ENCODE assay signal across 17 cellular contexts in the genomic region with DNA sequence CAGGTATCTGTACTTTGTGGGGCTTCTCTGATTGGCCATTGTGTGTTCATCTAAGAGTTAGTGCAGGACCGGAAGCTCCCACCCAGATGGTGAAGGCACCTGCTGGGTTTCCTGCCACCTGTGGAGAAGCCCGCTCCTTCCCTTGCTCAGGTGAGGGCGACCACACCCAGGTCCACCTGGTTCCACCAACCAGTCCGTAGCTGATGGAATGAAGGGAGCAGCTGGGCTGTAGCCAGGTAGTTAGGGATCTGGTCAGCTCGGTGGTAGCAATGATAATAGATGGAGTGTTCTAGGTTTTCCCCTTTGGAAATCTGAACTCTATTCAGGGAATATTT. TPM values are rescaled to one million over a fixed set of nuclear protein-coding genes. Genes with fewer than 3 reads are reported as not detected.
"Had no signal": no experiment of that assay in that cellular context is flagged by ENCODE, and none has a peak within 500 bp of the region (broad histone marks: within the 10 kb centered on the region; RNA-seq: fewer than 3 reads in every experiment).

No MANE protein-coding gene starts in this region.

- DNase-seq: activated CD4-positive, alpha-beta memory T cell treated with anti-CD3 and anti-CD28 coated beads, Interleukin-2, amount 10 ng/mL, durations not matched to agents 7 days and 5 days; activated CD4-positive, alpha-beta T cell treated with anti-CD3 and anti-CD28 coated beads for 48 hours; activated CD4-positive, CD25-positive, alpha-beta regulatory T cell; activated CD8-positive, alpha-beta memory T cell treated with anti-CD3 and anti-CD28 coated beads, Interleukin-2, amount 10 ng/mL, durations not matched to agents 7 days and 5 days; activated naive CD4-positive, alpha-beta T cell; activated naive CD8-positive, alpha-beta T cell treated with anti-CD3 and anti-CD28 coated beads, Interleukin-2, amount 10 ng/mL, durations not matched to agents 7 days and 5 days; activated T-cell treated with anti-CD3 and anti-CD28 coated beads, Interleukin-2, amount 50 U/mL, for 1 hour; amygdala; dermis blood vessel endothelial cell; effector memory CD4-positive, alpha-beta T cell; esophagus squamous epithelium; lower lobe of right lung; stimulated activated CD4-positive, alpha-beta T cell treated with anti-CD3 and anti-CD28 coated beads, Interleukin-2, amount 100 ng/mL, for 24 hours; T-helper 9 cell had no signal

- H3K9me3 ChIP-seq: esophagus squamous epithelium, lower lobe of right lung, neutrophil had no signal

- H3K4me3 ChIP-seq: esophagus squamous epithelium, lower lobe of right lung had no signal

- H3K36me3 ChIP-seq: esophagus squamous epithelium, lower lobe of right lung, neutrophil had no signal

- ATAC-seq: activated CD8-positive, alpha-beta memory T cell treated with anti-CD3 and anti-CD28 coated beads, Interleukin-2, amount 10 ng/mL, durations not matched to agents 7 days and 5 days; activated T-helper 17 cell treated with anti-CD3 and anti-CD28 coated beads, Interleukin-2, amount 50 U/mL, for 72 hours; lower lobe of right lung had no signal

- H3K27ac ChIP-seq: esophagus squamous epithelium, lower lobe of right lung, neutrophil had no signal

RNA-seq across cellular contexts. Expression of gene SH3BP4, which starts 16.0 kb away (rescaled TPM):
- total RNA-seq: activated T-helper 17 cell treated with anti-CD3 and anti-CD28 coated beads, Interleukin-2, amount 50 U/mL, for 72 hours; natural killer cell treated with Interleukin-12 subunit alpha and Interleukin-12 subunit beta and Interleukin-15 and Interleukin-18, amount 100 ng/mL, for 72 hours had no signal
